In the genomic region with DNA sequence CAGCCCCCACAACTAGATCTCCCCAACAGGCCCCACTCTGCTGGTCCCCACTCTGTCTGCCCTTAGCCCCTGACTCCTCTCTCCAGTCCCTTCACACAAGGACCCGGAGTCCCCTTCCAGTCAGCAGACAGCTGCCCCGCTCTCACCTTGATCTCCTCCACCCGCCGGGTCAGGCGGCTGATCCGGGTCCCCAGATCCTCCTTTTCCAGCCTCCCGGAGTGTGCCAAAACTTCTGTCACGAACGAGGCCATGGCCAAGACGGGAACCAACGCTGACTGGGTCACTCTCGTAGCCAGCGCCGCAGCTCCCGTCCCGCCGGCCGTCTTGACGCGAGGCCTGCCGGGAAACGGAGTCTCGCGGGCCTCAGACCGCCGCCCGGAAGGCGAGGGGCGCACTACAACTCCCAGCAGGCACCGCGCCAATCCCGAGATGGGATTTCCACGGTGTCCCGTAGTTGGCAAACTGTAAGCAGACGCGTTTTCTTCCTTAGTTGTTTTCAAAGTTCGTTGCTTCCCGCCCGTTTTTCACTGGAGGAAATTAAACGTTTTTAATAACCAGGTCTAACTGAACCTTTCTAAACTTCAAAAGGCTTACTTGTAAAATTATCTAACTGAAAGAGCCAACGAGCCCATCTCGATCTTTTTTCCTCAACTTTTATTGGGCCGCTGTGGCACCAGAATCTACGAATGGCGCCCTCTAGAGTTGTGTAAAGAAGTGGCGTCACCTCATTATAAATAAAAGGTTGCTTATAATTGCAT, we compare ENCODE assay signal across 1 cellular context.
TF ChIP-seq lines count a peak whose summit lies in the region.

A gene with protein sequence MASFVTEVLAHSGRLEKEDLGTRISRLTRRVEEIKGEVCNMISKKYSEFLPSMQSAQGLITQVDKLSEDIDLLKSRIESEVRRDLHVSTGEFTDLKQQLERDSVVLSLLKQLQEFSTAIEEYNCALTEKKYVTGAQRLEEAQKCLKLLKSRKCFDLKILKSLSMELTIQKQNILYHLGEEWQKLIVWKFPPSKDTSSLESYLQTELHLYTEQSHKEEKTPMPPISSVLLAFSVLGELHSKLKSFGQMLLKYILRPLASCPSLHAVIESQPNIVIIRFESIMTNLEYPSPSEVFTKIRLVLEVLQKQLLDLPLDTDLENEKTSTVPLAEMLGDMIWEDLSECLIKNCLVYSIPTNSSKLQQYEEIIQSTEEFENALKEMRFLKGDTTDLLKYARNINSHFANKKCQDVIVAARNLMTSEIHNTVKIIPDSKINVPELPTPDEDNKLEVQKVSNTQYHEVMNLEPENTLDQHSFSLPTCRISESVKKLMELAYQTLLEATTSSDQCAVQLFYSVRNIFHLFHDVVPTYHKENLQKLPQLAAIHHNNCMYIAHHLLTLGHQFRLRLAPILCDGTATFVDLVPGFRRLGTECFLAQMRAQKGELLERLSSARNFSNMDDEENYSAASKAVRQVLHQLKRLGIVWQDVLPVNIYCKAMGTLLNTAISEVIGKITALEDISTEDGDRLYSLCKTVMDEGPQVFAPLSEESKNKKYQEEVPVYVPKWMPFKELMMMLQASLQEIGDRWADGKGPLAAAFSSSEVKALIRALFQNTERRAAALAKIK (minus strand): TSS at position 277 of the 758 bp plus-strand sequence. CDS start 26 bp downstream, at position 251.

TF ChIP-seq in HEK293, 187 proteins besides CTCF, POLR2A, EP300 and RAD21 (continued from another document and continues in another):
- TF ChIP-seq, protein P1, sequence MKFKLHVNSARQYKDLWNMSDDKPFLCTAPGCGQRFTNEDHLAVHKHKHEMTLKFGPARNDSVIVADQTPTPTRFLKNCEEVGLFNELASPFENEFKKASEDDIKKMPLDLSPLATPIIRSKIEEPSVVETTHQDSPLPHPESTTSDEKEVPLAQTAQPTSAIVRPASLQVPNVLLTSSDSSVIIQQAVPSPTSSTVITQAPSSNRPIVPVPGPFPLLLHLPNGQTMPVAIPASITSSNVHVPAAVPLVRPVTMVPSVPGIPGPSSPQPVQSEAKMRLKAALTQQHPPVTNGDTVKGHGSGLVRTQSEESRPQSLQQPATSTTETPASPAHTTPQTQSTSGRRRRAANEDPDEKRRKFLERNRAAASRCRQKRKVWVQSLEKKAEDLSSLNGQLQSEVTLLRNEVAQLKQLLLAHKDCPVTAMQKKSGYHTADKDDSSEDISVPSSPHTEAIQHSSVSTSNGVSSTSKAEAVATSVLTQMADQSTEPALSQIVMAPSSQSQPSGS (tag by site-specific recombination; IDR thresholded peaks at IDR 0.05; ENCODE audit: low read depth): peak; percentile 71; the same call in 1 of the 2 replicates
- TF ChIP-seq ZNF341 (tag by site-specific recombination; IDR thresholded peaks at IDR 0.05; ENCODE audit: low read depth): peak; percentile 51; the same call in 1 of the 2 replicates
- TF ChIP-seq, protein P2, sequence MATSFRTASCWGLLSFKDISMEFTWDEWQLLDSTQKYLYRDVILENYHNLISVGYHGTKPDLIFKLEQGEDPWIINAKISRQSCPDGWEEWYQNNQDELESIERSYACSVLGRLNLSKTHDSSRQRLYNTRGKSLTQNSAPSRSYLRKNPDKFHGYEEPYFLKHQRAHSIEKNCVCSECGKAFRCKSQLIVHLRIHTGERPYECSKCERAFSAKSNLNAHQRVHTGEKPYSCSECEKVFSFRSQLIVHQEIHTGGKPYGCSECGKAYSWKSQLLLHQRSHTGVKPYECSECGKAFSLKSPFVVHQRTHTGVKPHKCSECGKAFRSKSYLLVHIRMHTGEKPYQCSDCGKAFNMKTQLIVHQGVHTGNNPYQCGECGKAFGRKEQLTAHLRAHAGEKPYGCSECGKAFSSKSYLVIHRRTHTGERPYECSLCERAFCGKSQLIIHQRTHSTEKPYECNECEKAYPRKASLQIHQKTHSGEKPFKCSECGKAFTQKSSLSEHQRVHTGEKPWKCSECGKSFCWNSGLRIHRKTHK (tag by site-specific recombination; IDR thresholded peaks at IDR 0.05): no peak
- peak; percentile 96 for TF ChIP-seq ZNF76 (tag by site-specific recombination; IDR thresholded peaks at IDR 0.05; ENCODE audit: borderline replicate concordance, low read depth)
- TF ChIP-seq ZNF184 (tag by site-specific recombination; IDR thresholded peaks at IDR 0.05): peak; percentile 46; the same call in 1 of the 2 replicates
- TF ChIP-seq EGR2 (tag by site-specific recombination; IDR thresholded peaks at IDR 0.05; ENCODE audit: low read depth): no peak
- 0 out of 2 replicates have a peak, but pooled peaks have one; percentile 32 for TF ChIP-seq ZNF223 (tag by site-specific recombination; IDR thresholded peaks at IDR 0.05)
- TF ChIP-seq ZNF394 (tag by site-specific recombination; IDR thresholded peaks at IDR 0.05; ENCODE audit: borderline replicate concordance): peak; percentile 52; the same call in 1 of the 2 replicates
- TF ChIP-seq OVOL3 (tag by site-specific recombination; IDR thresholded peaks at IDR 0.05): 0 out of 2 replicates have a peak, but pooled peaks have one; percentile 40
- TF ChIP-seq, protein P3, sequence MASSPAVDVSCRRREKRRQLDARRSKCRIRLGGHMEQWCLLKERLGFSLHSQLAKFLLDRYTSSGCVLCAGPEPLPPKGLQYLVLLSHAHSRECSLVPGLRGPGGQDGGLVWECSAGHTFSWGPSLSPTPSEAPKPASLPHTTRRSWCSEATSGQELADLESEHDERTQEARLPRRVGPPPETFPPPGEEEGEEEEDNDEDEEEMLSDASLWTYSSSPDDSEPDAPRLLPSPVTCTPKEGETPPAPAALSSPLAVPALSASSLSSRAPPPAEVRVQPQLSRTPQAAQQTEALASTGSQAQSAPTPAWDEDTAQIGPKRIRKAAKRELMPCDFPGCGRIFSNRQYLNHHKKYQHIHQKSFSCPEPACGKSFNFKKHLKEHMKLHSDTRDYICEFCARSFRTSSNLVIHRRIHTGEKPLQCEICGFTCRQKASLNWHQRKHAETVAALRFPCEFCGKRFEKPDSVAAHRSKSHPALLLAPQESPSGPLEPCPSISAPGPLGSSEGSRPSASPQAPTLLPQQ (tag by site-specific recombination; IDR thresholded peaks at IDR 0.05): peak; percentile 82
- TF ChIP-seq, protein P4, sequence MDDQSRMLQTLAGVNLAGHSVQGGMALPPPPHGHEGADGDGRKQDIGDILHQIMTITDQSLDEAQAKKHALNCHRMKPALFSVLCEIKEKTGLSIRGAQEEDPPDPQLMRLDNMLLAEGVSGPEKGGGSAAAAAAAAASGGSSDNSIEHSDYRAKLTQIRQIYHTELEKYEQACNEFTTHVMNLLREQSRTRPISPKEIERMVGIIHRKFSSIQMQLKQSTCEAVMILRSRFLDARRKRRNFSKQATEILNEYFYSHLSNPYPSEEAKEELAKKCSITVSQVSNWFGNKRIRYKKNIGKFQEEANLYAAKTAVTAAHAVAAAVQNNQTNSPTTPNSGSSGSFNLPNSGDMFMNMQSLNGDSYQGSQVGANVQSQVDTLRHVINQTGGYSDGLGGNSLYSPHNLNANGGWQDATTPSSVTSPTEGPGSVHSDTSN (CRISPR knock-in tag; IDR thresholded peaks at IDR 0.05): no peak
- TF ChIP-seq ZNF155 (tag by site-specific recombination; IDR thresholded peaks at IDR 0.05): no peak
- TF ChIP-seq, protein P5, sequence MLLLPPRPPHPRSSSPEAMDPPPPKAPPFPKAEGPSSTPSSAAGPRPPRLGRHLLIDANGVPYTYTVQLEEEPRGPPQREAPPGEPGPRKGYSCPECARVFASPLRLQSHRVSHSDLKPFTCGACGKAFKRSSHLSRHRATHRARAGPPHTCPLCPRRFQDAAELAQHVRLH (tag by site-specific recombination; IDR thresholded peaks at IDR 0.05): no peak
- TF ChIP-seq IKZF3 (tag by site-specific recombination; IDR thresholded peaks at IDR 0.05): peak; percentile 73
- peak; percentile 91 for TF ChIP-seq REPIN1 (tag by site-specific recombination; IDR thresholded peaks at IDR 0.05; ENCODE audit: low read depth)
- peak; percentile 51; the same call in 1 of the 2 replicates for TF ChIP-seq ZFP69B (tag by site-specific recombination; IDR thresholded peaks at IDR 0.05)
- TF ChIP-seq, protein P6, sequence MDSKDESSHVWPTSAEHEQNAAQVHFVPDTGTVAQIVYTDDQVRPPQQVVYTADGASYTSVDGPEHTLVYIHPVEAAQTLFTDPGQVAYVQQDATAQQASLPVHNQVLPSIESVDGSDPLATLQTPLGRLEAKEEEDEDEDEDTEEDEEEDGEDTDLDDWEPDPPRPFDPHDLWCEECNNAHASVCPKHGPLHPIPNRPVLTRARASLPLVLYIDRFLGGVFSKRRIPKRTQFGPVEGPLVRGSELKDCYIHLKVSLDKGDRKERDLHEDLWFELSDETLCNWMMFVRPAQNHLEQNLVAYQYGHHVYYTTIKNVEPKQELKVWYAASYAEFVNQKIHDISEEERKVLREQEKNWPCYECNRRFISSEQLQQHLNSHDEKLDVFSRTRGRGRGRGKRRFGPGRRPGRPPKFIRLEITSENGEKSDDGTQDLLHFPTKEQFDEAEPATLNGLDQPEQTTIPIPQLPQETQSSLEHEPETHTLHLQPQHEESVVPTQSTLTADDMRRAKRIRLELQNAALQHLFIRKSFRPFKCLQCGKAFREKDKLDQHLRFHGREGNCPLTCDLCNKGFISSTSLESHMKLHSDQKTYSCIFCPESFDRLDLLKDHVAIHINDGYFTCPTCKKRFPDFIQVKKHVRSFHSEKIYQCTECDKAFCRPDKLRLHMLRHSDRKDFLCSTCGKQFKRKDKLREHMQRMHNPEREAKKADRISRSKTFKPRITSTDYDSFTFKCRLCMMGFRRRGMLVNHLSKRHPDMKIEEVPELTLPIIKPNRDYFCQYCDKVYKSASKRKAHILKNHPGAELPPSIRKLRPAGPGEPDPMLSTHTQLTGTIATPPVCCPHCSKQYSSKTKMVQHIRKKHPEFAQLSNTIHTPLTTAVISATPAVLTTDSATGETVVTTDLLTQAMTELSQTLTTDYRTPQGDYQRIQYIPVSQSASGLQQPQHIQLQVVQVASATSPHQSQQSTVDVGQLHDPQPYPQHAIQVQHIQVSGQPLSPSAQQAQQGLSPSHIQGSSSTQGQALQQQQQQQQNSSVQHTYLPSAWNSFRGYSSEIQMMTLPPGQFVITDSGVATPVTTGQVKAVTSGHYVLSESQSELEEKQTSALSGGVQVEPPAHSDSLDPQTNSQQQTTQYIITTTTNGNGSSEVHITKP (tag by site-specific recombination; IDR thresholded peaks at IDR 0.05): 0 out of 2 replicates have a peak, but pooled peaks have one; percentile 9
- TF ChIP-seq ZNF24 (tag by site-specific recombination; IDR thresholded peaks at IDR 0.05): no peak
- TF ChIP-seq, protein P7, sequence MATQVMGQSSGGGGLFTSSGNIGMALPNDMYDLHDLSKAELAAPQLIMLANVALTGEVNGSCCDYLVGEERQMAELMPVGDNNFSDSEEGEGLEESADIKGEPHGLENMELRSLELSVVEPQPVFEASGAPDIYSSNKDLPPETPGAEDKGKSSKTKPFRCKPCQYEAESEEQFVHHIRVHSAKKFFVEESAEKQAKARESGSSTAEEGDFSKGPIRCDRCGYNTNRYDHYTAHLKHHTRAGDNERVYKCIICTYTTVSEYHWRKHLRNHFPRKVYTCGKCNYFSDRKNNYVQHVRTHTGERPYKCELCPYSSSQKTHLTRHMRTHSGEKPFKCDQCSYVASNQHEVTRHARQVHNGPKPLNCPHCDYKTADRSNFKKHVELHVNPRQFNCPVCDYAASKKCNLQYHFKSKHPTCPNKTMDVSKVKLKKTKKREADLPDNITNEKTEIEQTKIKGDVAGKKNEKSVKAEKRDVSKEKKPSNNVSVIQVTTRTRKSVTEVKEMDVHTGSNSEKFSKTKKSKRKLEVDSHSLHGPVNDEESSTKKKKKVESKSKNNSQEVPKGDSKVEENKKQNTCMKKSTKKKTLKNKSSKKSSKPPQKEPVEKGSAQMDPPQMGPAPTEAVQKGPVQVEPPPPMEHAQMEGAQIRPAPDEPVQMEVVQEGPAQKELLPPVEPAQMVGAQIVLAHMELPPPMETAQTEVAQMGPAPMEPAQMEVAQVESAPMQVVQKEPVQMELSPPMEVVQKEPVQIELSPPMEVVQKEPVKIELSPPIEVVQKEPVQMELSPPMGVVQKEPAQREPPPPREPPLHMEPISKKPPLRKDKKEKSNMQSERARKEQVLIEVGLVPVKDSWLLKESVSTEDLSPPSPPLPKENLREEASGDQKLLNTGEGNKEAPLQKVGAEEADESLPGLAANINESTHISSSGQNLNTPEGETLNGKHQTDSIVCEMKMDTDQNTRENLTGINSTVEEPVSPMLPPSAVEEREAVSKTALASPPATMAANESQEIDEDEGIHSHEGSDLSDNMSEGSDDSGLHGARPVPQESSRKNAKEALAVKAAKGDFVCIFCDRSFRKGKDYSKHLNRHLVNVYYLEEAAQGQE (tag by site-specific recombination; IDR thresholded peaks at IDR 0.05): peak; percentile 20
- TF ChIP-seq, protein P8, sequence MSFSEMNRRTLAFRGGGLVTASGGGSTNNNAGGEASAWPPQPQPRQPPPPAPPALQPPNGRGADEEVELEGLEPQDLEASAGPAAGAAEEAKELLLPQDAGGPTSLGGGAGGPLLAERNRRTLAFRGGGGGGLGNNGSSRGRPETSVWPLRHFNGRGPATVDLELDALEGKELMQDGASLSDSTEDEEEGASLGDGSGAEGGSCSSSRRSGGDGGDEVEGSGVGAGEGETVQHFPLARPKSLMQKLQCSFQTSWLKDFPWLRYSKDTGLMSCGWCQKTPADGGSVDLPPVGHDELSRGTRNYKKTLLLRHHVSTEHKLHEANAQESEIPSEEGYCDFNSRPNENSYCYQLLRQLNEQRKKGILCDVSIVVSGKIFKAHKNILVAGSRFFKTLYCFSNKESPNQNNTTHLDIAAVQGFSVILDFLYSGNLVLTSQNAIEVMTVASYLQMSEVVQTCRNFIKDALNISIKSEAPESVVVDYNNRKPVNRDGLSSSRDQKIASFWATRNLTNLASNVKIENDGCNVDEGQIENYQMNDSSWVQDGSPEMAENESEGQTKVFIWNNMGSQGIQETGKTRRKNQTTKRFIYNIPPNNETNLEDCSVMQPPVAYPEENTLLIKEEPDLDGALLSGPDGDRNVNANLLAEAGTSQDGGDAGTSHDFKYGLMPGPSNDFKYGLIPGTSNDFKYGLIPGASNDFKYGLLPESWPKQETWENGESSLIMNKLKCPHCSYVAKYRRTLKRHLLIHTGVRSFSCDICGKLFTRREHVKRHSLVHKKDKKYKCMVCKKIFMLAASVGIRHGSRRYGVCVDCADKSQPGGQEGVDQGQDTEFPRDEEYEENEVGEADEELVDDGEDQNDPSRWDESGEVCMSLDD (tag by site-specific recombination; IDR thresholded peaks at IDR 0.05): 0 out of 2 replicates have a peak, but pooled peaks have one; percentile 29
- 0 out of 2 replicates have a peak, but pooled peaks have one; percentile 34 for TF ChIP-seq ZBTB8A (tag by site-specific recombination; IDR thresholded peaks at IDR 0.05)
- TF ChIP-seq ZBTB17 (tag by site-specific recombination; IDR thresholded peaks at IDR 0.05): peak; percentile 66
- TF ChIP-seq TRIM28 (IDR thresholded peaks at IDR 0.05; ENCODE audit: borderline replicate concordance, low read length): peak; percentile 80; the same call in 1 of the 2 replicates
- TF ChIP-seq, protein P9, sequence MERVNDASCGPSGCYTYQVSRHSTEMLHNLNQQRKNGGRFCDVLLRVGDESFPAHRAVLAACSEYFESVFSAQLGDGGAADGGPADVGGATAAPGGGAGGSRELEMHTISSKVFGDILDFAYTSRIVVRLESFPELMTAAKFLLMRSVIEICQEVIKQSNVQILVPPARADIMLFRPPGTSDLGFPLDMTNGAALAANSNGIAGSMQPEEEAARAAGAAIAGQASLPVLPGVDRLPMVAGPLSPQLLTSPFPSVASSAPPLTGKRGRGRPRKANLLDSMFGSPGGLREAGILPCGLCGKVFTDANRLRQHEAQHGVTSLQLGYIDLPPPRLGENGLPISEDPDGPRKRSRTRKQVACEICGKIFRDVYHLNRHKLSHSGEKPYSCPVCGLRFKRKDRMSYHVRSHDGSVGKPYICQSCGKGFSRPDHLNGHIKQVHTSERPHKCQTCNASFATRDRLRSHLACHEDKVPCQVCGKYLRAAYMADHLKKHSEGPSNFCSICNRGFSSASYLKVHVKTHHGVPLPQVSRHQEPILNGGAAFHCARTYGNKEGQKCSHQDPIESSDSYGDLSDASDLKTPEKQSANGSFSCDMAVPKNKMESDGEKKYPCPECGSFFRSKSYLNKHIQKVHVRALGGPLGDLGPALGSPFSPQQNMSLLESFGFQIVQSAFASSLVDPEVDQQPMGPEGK (tag by site-specific recombination; IDR thresholded peaks at IDR 0.05): peak; percentile 72
- TF ChIP-seq ZNF660 (tag by site-specific recombination; IDR thresholded peaks at IDR 0.05): peak; percentile 79
- TF ChIP-seq ZEB2 (tag by site-specific recombination; IDR thresholded peaks at IDR 0.05): peak; percentile 65
- TF ChIP-seq ZNF792 (tag by site-specific recombination; IDR thresholded peaks at IDR 0.05): no peak
